8 cellular contexts compared by ENCODE assay signal in the genomic region with DNA sequence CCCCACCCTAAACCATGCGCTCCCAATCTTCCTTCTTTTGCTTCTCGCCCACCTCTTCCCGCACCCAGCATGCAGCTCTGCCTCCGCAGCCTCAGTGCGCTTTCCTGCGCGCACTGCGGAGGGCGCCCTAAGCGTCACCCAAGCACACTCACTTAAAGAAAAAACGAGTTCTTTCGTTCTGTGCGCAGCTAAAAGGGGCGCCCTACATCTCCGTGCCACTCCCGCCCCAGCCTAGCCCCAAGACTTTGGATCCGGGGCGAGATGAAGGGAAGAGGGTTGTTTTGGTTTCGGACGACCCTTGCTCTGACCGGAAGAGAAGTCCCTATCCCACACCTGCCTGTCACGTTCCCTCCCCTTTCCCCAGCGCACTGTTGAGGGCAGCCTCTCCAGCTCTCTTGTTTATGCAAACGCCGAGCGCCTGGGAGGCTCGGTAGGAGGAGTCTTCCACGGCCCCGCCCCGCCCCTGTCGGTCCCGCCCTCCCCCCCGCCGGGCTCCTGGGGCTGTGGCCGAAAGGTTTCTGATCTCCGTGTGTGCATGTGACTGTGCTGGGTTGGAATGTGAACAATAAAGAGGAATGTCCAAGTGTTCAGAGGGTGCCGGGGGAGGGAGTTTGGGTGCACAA. TPM values are rescaled to one million over a fixed set of nuclear protein-coding genes. Genes with fewer than 3 reads are reported as not detected.
A peak's percentile ranks its signal among the peaks of the same experiment; 100 is the strongest.
DNase-seq lines count a peak whose midpoint lies in the region; ATAC-seq and TF ChIP-seq lines count a peak whose summit lies in the region.

No MANE protein-coding gene starts in this region.

- POLR2A ChIA-PET in CD4-positive, alpha-beta memory T cell (lab: Charles Lee; ENCODE audit: partially characterized antibody), result interaction anchor here (0.8 to 3.4 kb wide), 16 partner anchors 8 to 845 kb away, joined by 3 to 50 read pairs (median 6); a partner anchor contains a TSS

- peak overlapping the region; percentile 92 for H3K4me2 ChIP-seq in skeletal muscle satellite cell (ENCODE audit: low read length)

- peak overlapping the region; percentile 76 to 97 for H3K4me3 ChIP-seq in CD4-positive, alpha-beta memory T cell (ENCODE audit: low read length in 2 of 2)
- peak overlapping the region in 3 of 4 donors; percentile 21 to 69 (median 58) for H3K4me3 ChIP-seq in adrenal gland
- H3K4me3 ChIP-seq in skeletal muscle satellite cell (ENCODE audit: low read length), result peak overlapping the region; percentile 75

- H3K9me3 Mint-ChIP-seq in CD4-positive, alpha-beta memory T cell, result no peaks in the 10 kb centered on the region

- intact Hi-C loops in CD4-positive, alpha-beta memory T cell (cut with micrococcal nuclease), result loop anchor here (1.0 to 2.0 kb wide), 8 partner anchors 12 to 1140 kb away; a partner anchor contains a TSS
- intact Hi-C loops in adrenal gland (cut with DNase I), result no loop called here

- peak in 5 of 6 experiments; percentile 9 to 34 (median 29) for TF ChIP-seq CTCF in adrenal gland (IDR thresholded peaks at IDR 0.05)

- peaks cover 0 to 6% of the 10 kb centered on the region in 2 donors for H3K36me3 Mint-ChIP-seq in CD4-positive, alpha-beta memory T cell

- H3K27ac Mint-ChIP-seq in CD4-positive, alpha-beta memory T cell, result peak overlapping the region; percentile 83 to 98 (median 94)

- peak; percentile 80 to 86 (median 85) for DNase-seq in CD4-positive, alpha-beta memory T cell
- DNase-seq in SK-MEL-5 (ENCODE audit: low read depth, low spot score) (peak; percentile 71), adrenal gland (peak; percentile 63 to 81 (median 69)), hepatic stellate cell (ENCODE audit: low spot score) (peak; percentile 96), NCI-H1694 treated with DMSO at 0.1 percent for 48 hours (lab: John Stamatoyannopoulos, UW) (no peak)

- 4 to 7% (median 4%) methylated on average over 19 to 37 of the region's 37 CpGs for WGBS in adrenal gland, 4 donors

- no peaks in the 10 kb centered on the region for H3K27me3 ChIP-seq in CD4-positive, alpha-beta memory T cell (ENCODE audit: insufficient read depth, low read length)
- H3K27me3 ChIP-seq in adrenal gland (peaks cover 63% of the 10 kb centered on the region), skeletal muscle satellite cell (ENCODE audit: control insufficient read depth, insufficient read depth, low read length) (peaks cover 7% of the 10 kb centered on the region)

- no peaks in the 10 kb centered on the region for H3K36me3 ChIP-seq in CD4-positive, alpha-beta memory T cell (ENCODE audit: insufficient read depth, low read length)
- H3K36me3 ChIP-seq in adrenal gland (replicated peaks in 1 of 2) (no peaks in the 10 kb centered on the region), skeletal muscle satellite cell (ENCODE audit: insufficient read depth, low read length) (no peaks in the 10 kb centered on the region)

- peaks cover 6 to 21% (median 9%) of the 10 kb centered on the region in 4 donors for H3K4me1 Mint-ChIP-seq in CD4-positive, alpha-beta memory T cell

- peaks cover 0 to 1% of the 10 kb centered on the region in 2 donors for H3K27me3 Mint-ChIP-seq in CD4-positive, alpha-beta memory T cell

- in situ Hi-C loops in SK-MEL-5 (cut with HindIII; ENCODE audit: low pct_unique_long_range_greater_than_20kb, low sequenced_read_pairs), result no loop called here

- peak overlapping the region; percentile 58 for H3K27ac ChIP-seq in CD4-positive, alpha-beta memory T cell (ENCODE audit: low read depth, low read length)
- H3K27ac ChIP-seq in adrenal gland, result peak overlapping the region in 1 of 5 donors; percentile 64

- peak overlapping the region; percentile 96 to 99 (median 98) for H3K4me3 Mint-ChIP-seq in CD4-positive, alpha-beta memory T cell

- peak; percentile 91 for ATAC-seq in GM19452 (IDR thresholded peaks at IDR 0.05; ENCODE audit: unreplicated experiment)
- ATAC-seq in HG03571 (IDR thresholded peaks at IDR 0.05; ENCODE audit: unreplicated experiment), result peak; percentile 92

- H3K9me3 ChIP-seq in CD4-positive, alpha-beta memory T cell (ENCODE audit: control insufficient read depth in 1 of 2, low read length in 2 of 2), result no peaks in the 10 kb centered on the region
- H3K9me3 ChIP-seq in adrenal gland (replicated peaks in 1 of 3) (no peaks in the 10 kb centered on the region), skeletal muscle satellite cell (replicated peaks; ENCODE audit: low read length) (no peaks in the 10 kb centered on the region)

- H3K4me1 ChIP-seq in CD4-positive, alpha-beta memory T cell (ENCODE audit: insufficient read depth, low read length), result peaks cover 6% of the 10 kb centered on the region
- H3K4me1 ChIP-seq in adrenal gland (replicated peaks in 1 of 2), result peaks cover 9 to 13% of the 10 kb centered on the region in 2 donors
- H3K4me1 ChIP-seq in skeletal muscle satellite cell (ENCODE audit: control insufficient read depth, insufficient read depth, low read length), result peaks cover 19% of the 10 kb centered on the region

- peak overlapping the region; percentile 69 for H3K9ac ChIP-seq in skeletal muscle satellite cell (ENCODE audit: low read depth, low read length)

- peak in 1 of 2 donors; percentile 31 for TF ChIP-seq POLR2A in adrenal gland (IDR thresholded peaks at IDR 0.05)

- CTCF ChIA-PET in CD4-positive, alpha-beta memory T cell (lab: Charles Lee; ENCODE audit: partially characterized antibody), result interaction anchor here (0.5 to 17.0 kb wide), 21 partner anchors 10 to 1468 kb away, joined by 3 to 239 read pairs (median 6); a partner anchor contains a TSS

RNA-seq across cellular contexts. Expression of a gene that starts 5.3 kb away (rescaled TPM):
- under 1 TPM; 0.55 to 0.87 TPM for total RNA-seq in CD4-positive, alpha-beta memory T cell
- polyA plus RNA-seq in CD4-positive, alpha-beta memory T cell, result under 1 TPM; 0.39 to 0.80 TPM
- total RNA-seq in SK-MEL-5 (2014; rRNA removed; shearing (Covaris generic)), result not detected in 2 replicates
- not detected in 2 replicates for polyA plus RNA-seq in SK-MEL-5 (2015; cell fraction: cytosol; rRNA removed)
- not detected in 2 replicates for polyA plus RNA-seq in SK-MEL-5 (2015; cell fraction: nucleus; rRNA removed)
- total RNA-seq in adrenal gland, result 1 to 10 TPM in 1 of 8 donors, under 1 TPM in 3, not detected in 4; 0.25 to 1.4 (median 0.48) TPM
- polyA plus RNA-seq in adrenal gland, result 1 to 10 TPM in 1 of 3 donors, under 1 TPM in 2; 0.29 to 2.4 (median 0.67) TPM
- total RNA-seq in skeletal muscle satellite cell (2012; rRNA removed), result not detected in 2 replicates

RNA-seq across cellular contexts. Expression of a gene that starts 7.0 kb away (rescaled TPM):
- total RNA-seq in CD4-positive, alpha-beta memory T cell, result under 1 TPM in 1 of 2 experiments, not detected in 1; 0.67 TPM
- not detected for polyA plus RNA-seq in CD4-positive, alpha-beta memory T cell
- total RNA-seq in SK-MEL-5 (2014; rRNA removed; shearing (Covaris generic)), result 0.87 TPM in 1 of 2 replicates, not detected in the other
- polyA plus RNA-seq in SK-MEL-5 (2015; cell fraction: cytosol; rRNA removed), result 7.7 and 10.0 TPM in 2 replicates
- polyA plus RNA-seq in SK-MEL-5 (2015; cell fraction: nucleus; rRNA removed), result 0.79 and 2.7 TPM in 2 replicates
- total RNA-seq in adrenal gland, result 1 to 10 TPM in 6 of 8 donors, not detected in 2; 1.2 to 4.1 (median 3.4) TPM
- polyA plus RNA-seq in adrenal gland, result 10 to 100 TPM in 1 of 3 donors, 1 to 10 TPM in 2; 5.1 to 10.9 (median 9.6) TPM
- total RNA-seq in skeletal muscle satellite cell (2012; rRNA removed), result 0.25 and 0.87 TPM in 2 replicates

RNA-seq across cellular contexts. Expression of a gene that starts 15.4 kb away (rescaled TPM):
- 1 to 10 TPM; 1.5 to 1.8 TPM for total RNA-seq in CD4-positive, alpha-beta memory T cell
- 1 to 10 TPM; 1.3 to 3.2 TPM for polyA plus RNA-seq in CD4-positive, alpha-beta memory T cell
- total RNA-seq in SK-MEL-5 (2014; rRNA removed; shearing (Covaris generic)), result not detected in 2 replicates
- polyA plus RNA-seq in SK-MEL-5 (2015; cell fraction: cytosol; rRNA removed), result 0.29 and 0.67 TPM in 2 replicates
- polyA plus RNA-seq in SK-MEL-5 (2015; cell fraction: nucleus; rRNA removed), result 0.27 and 0.57 TPM in 2 replicates
- total RNA-seq in adrenal gland, result 10 to 100 TPM; 10.6 to 36.9 (median 29.3) TPM
- 10 to 100 TPM; 17.1 to 31.2 (median 21.5) TPM for polyA plus RNA-seq in adrenal gland
- 0.25 TPM in 1 of 2 replicates, not detected in the other for total RNA-seq in skeletal muscle satellite cell (2012; rRNA removed)

RNA-seq across cellular contexts. Expression of a gene that starts 53.5 kb away (rescaled TPM):
- 10 to 100 TPM; 25.9 to 26.3 TPM for total RNA-seq in CD4-positive, alpha-beta memory T cell
- polyA plus RNA-seq in CD4-positive, alpha-beta memory T cell, result 1 to 10 TPM; 2.4 to 5.9 TPM
- 6.7 and 7.8 TPM in 2 replicates for total RNA-seq in SK-MEL-5 (2014; rRNA removed; shearing (Covaris generic))
- polyA plus RNA-seq in SK-MEL-5 (2015; cell fraction: cytosol; rRNA removed), result 3.7 and 8.4 TPM in 2 replicates
- 74.8 and 93.1 TPM in 2 replicates for polyA plus RNA-seq in SK-MEL-5 (2015; cell fraction: nucleus; rRNA removed)
- 10 to 100 TPM in 3 of 8 donors, 1 to 10 TPM in 5; 4.4 to 16.2 (median 6.3) TPM for total RNA-seq in adrenal gland
- 10 to 100 TPM in 2 of 3 donors, 1 to 10 TPM in 1; 7.1 to 16.8 (median 16.2) TPM for polyA plus RNA-seq in adrenal gland
- total RNA-seq in skeletal muscle satellite cell (2012; rRNA removed), result 8.3 and 9.6 TPM in 2 replicates

Comparison
In these comparisons a context has a peak if more than half of its experiments do, and no peak if none do; other contexts are left out.
1. RNA of a gene that starts 15.4 kb away (total RNA-seq): 10.6 to 36.9 TPM in adrenal gland; 1.5 to 1.8 TPM in CD4-positive, alpha-beta memory T cell and not detected in SK-MEL-5; every median in the first group is over 4 times any median in the second.
2. Peak in every context shown above with its lines, with median percentiles within 50 percentile points of each other: H3K4me3 ChIP-seq.